Comparison of ENCODE assay signal across 17 cellular contexts in genomic region chr16:86382774-86383407, GRCh38.
"Had no signal": no experiment of that assay in that cellular context is flagged by ENCODE, and none has a peak within 500 bp of the region (broad histone marks: within the 10 kb centered on the region; RNA-seq: fewer than 3 reads in every experiment).

No MANE protein-coding gene starts in this region.

- H3K4me1 ChIP-seq: upper lobe of left lung had no signal

- H3K36me3 ChIP-seq: esophagus muscularis mucosa, gastroesophageal sphincter, thoracic aorta, upper lobe of left lung had no signal

- H3K9me3 ChIP-seq: esophagus muscularis mucosa, gastroesophageal sphincter, thoracic aorta, upper lobe of left lung had no signal

- H3K27me3 ChIP-seq: esophagus muscularis mucosa, gastroesophageal sphincter, upper lobe of left lung had no signal

- FAIRE-seq: endothelial cell of umbilical vein, islet of Langerhans had no signal

- H3K4me3 ChIP-seq: esophagus muscularis mucosa, gastroesophageal sphincter, thoracic aorta, upper lobe of left lung had no signal

- H3K27ac ChIP-seq: thoracic aorta had no signal

- ATAC-seq: naive thymus-derived CD4-positive, alpha-beta T cell; WTC11 had no signal

- DNase-seq: activated gamma-delta T cell treated with Interleukin-2 at 50 U/mL for 16 hours; activated T-cell treated with anti-CD3 and anti-CD28 coated beads, Interleukin-2, amount 50 U/mL, for 1 hour; anterior cingulate cortex; effector memory CD4-positive, alpha-beta T cell; hypothalamus; naive thymus-derived CD4-positive, alpha-beta T cell; retina; stimulated activated CD4-positive, alpha-beta T cell treated with anti-CD3 and anti-CD28 coated beads, Interleukin-4, amount 100 ng/mL, for 24 hours; stimulated activated naive CD4-positive, alpha-beta T cell treated with Interleukin-2 at 50 U/mL for 16 hours; T1000 had no signal
